29 cellular contexts compared by ENCODE assay signal in genomic region chr13:27508802-27509201, GRCh38.
"Had no signal": no experiment of that assay in that cellular context is flagged by ENCODE, and none has a peak within 500 bp of the region (broad histone marks: within the 10 kb centered on the region; RNA-seq: fewer than 3 reads in every experiment).

No MANE protein-coding gene starts in this region.

- H3K4me1 Mint-ChIP-seq: activated CD4-positive, alpha-beta T cell treated with anti-CD3 and anti-CD28 coated beads for 36 hours; activated CD4-positive, alpha-beta T cell treated with anti-CD3 and anti-CD28 coated beads, Interleukin-2, amount 10 ng/mL, durations not matched to agents 24 days and 14 days; activated CD8-positive, alpha-beta memory T cell treated with anti-CD3 and anti-CD28 coated beads, Interleukin-2, amount 10 ng/mL, durations not matched to agents 7 days and 5 days; activated naive CD4-positive, alpha-beta T cell treated with anti-CD3 and anti-CD28 coated beads, Interleukin-2, amount 10 ng/mL, durations not matched to agents 7 days and 5 days; endodermal cell had no signal

- H3K36me3 ChIP-seq: adrenal gland, cardiac muscle cell, colonic mucosa had no signal

- H3K9me3 ChIP-seq: adrenal gland, body of pancreas, colonic mucosa had no signal

- H3K27ac ChIP-seq: adrenal gland, body of pancreas, cardiac muscle cell, colonic mucosa, dorsolateral prefrontal cortex had no signal

- H3K27me3 ChIP-seq: adrenal gland, body of pancreas, cardiac muscle cell, colonic mucosa, dorsolateral prefrontal cortex had no signal

- H3K9me3 Mint-ChIP-seq: activated CD4-positive, alpha-beta memory T cell treated with anti-CD3 and anti-CD28 coated beads for 36 hours; activated CD4-positive, alpha-beta T cell treated with anti-CD3 and anti-CD28 coated beads, Interleukin-2, amount 10 ng/mL, durations not matched to agents 24 days and 14 days; activated naive CD4-positive, alpha-beta T cell treated with anti-CD3 and anti-CD28 coated beads, Interleukin-2, amount 10 ng/mL, durations not matched to agents 7 days and 5 days; activated naive CD4-positive, alpha-beta T cell treated with anti-CD3 and anti-CD28 coated beads, Interleukin-2, amount 50 U/mL, for 72 hours; activated T-cell treated with anti-CD3 and anti-CD28 coated beads, Interleukin-2, amount 50 U/mL, for 72 hours; dendritic cell treated with granulocyte-macrophage colony-stimulating factor and Interleukin-4, amounts not matched to agents 40 ng/mL and 50 ng/mL, for 4 days; endodermal cell had no signal

- H3K36me3 Mint-ChIP-seq: activated CD4-positive, alpha-beta memory T cell treated with anti-CD3 and anti-CD28 coated beads for 36 hours; activated CD8-positive, alpha-beta memory T cell treated with anti-CD3 and anti-CD28 coated beads, Interleukin-2, amount 10 ng/mL, durations not matched to agents 7 days and 5 days; activated naive CD4-positive, alpha-beta T cell treated with anti-CD3 and anti-CD28 coated beads, Interleukin-2, amount 10 ng/mL, durations not matched to agents 7 days and 5 days; activated naive CD4-positive, alpha-beta T cell treated with anti-CD3 and anti-CD28 coated beads, Interleukin-2, amount 50 U/mL, for 72 hours had no signal

- H3K27ac Mint-ChIP-seq: activated CD4-positive, alpha-beta memory T cell treated with anti-CD3 and anti-CD28 coated beads for 36 hours; activated CD4-positive, alpha-beta T cell treated with anti-CD3 and anti-CD28 coated beads for 36 hours; activated CD4-positive, alpha-beta T cell treated with anti-CD3 and anti-CD28 coated beads, Interleukin-2, amount 10 ng/mL, durations not matched to agents 24 days and 14 days; activated CD8-positive, alpha-beta memory T cell treated with anti-CD3 and anti-CD28 coated beads, Interleukin-2, amount 10 ng/mL, durations not matched to agents 7 days and 5 days; activated CD8-positive, alpha-beta T cell treated with anti-CD3 and anti-CD28 coated beads, Interleukin-2, amount 10 ng/mL, durations not matched to agents 7 days and 5 days; activated naive CD4-positive, alpha-beta T cell treated with anti-CD3 and anti-CD28 coated beads, Interleukin-2, amount 10 ng/mL, durations not matched to agents 7 days and 5 days; activated T-cell treated with anti-CD3 and anti-CD28 coated beads, Interleukin-2, amount 50 U/mL, for 72 hours; dendritic cell treated with granulocyte-macrophage colony-stimulating factor and Interleukin-4, amounts not matched to agents 40 ng/mL and 50 ng/mL, for 4 days; endodermal cell had no signal

- H3K4me3 Mint-ChIP-seq: activated CD4-positive, alpha-beta memory T cell treated with anti-CD3 and anti-CD28 coated beads for 36 hours; activated CD4-positive, alpha-beta T cell treated with anti-CD3 and anti-CD28 coated beads for 36 hours; activated CD4-positive, alpha-beta T cell treated with anti-CD3 and anti-CD28 coated beads, Interleukin-2, amount 10 ng/mL, durations not matched to agents 24 days and 14 days; activated CD8-positive, alpha-beta memory T cell treated with anti-CD3 and anti-CD28 coated beads, Interleukin-2, amount 10 ng/mL, durations not matched to agents 7 days and 5 days; activated CD8-positive, alpha-beta T cell treated with anti-CD3 and anti-CD28 coated beads, Interleukin-2, amount 10 ng/mL, durations not matched to agents 7 days and 5 days; activated naive CD4-positive, alpha-beta T cell treated with anti-CD3 and anti-CD28 coated beads, Interleukin-2, amount 10 ng/mL, durations not matched to agents 7 days and 5 days; activated T-cell treated with anti-CD3 and anti-CD28 coated beads, Interleukin-2, amount 50 U/mL, for 72 hours; dendritic cell treated with granulocyte-macrophage colony-stimulating factor and Interleukin-4, amounts not matched to agents 40 ng/mL and 50 ng/mL, for 4 days; endodermal cell had no signal

- H3K4me1 ChIP-seq: adrenal gland, body of pancreas, colonic mucosa had no signal

- DNase-seq: activated CD4-positive, alpha-beta memory T cell treated with anti-CD3 and anti-CD28 coated beads for 36 hours; activated CD4-positive, alpha-beta T cell treated with anti-CD3 and anti-CD28 coated beads for 36 hours; activated CD4-positive, alpha-beta T cell treated with anti-CD3 and anti-CD28 coated beads, Interleukin-2, amount 10 ng/mL, durations not matched to agents 24 days and 14 days; activated CD4-positive, CD25-positive, alpha-beta regulatory T cell; activated CD4-positive, CD25-positive, alpha-beta regulatory T cell treated with anti-CD3 and anti-CD28 coated beads, Interleukin-2, amount 50 U/mL, for 72 hours; activated CD8-positive, alpha-beta memory T cell treated with anti-CD3 and anti-CD28 coated beads, Interleukin-2, amount 10 ng/mL, durations not matched to agents 7 days and 5 days; activated CD8-positive, alpha-beta memory T cell treated with anti-CD3 and anti-CD28 coated beads, Interleukin-2, amount 50 U/mL, for 4 hours; activated CD8-positive, alpha-beta T cell treated with anti-CD3 and anti-CD28 coated beads, Interleukin-2, amount 10 ng/mL, durations not matched to agents 7 days and 5 days; activated gamma-delta T cell; activated naive CD4-positive, alpha-beta T cell; activated naive CD4-positive, alpha-beta T cell treated with anti-CD3 and anti-CD28 coated beads, Interleukin-2, amount 10 ng/mL, durations not matched to agents 7 days and 5 days; activated T-cell treated with anti-CD3 and anti-CD28 coated beads, Interleukin-2, amount 50 U/mL, for 1 hour; activated T-cell treated with anti-CD3 and anti-CD28 coated beads, Interleukin-2, amount 50 U/mL, for 72 hours; adrenal gland; amygdala; aorta; body of pancreas; central memory CD4-positive, alpha-beta T cell; cerebellar nuclear complex; colonic mucosa; dorsolateral prefrontal cortex; effector memory CD4-positive, alpha-beta T cell; endodermal cell; foreskin fibroblast; T-helper 2 cell had no signal

- H3K27me3 Mint-ChIP-seq: activated CD4-positive, alpha-beta T cell treated with anti-CD3 and anti-CD28 coated beads for 36 hours; activated CD4-positive, alpha-beta T cell treated with anti-CD3 and anti-CD28 coated beads, Interleukin-2, amount 10 ng/mL, durations not matched to agents 24 days and 14 days had no signal

- H3K4me3 ChIP-seq: adrenal gland, body of pancreas, cardiac muscle cell, colonic mucosa, dorsolateral prefrontal cortex had no signal

- FAIRE-seq: frontal cortex had no signal
